17 cellular contexts compared by ENCODE assay signal in genomic region chr9:129185402-129185801, GRCh38.
"Had no signal": no experiment of that assay in that cellular context is flagged by ENCODE, and none has a peak within 500 bp of the region (broad histone marks: within the 10 kb centered on the region; RNA-seq: fewer than 3 reads in every experiment).

No MANE protein-coding gene starts in this region.

- H3K4me3 ChIP-seq: body of pancreas, gastrocnemius medialis, heart left ventricle had no signal

- ATAC-seq: body of pancreas, gastrocnemius medialis, heart left ventricle, left ventricle myocardium superior had no signal

- H3K9me3 Mint-ChIP-seq: activated naive CD8-positive, alpha-beta T cell treated with anti-CD3 and anti-CD28 coated beads, Interleukin-2, amount 10 ng/mL, durations not matched to agents 7 days and 5 days; activated T-helper 1 cell treated with anti-CD3 and anti-CD28 coated beads, Interleukin-12 subunit alpha, Interleukin-12 subunit beta, Interleukin-2, Interleukin-4 antibody, amounts not matched to agents 30 ng/mL and 10 ng/mL and 1 ng/mL, durations not matched to agents 14 hours and 24 hours and 36 hours; endodermal cell; natural killer cell; T-helper 1 cell treated with Interleukin-12 subunit alpha and Interleukin-12 subunit beta and Interleukin-4 antibody, amounts not matched to agents 30 μg/mL and 1 μg/mL, for 36 hours had no signal

- H3K4me1 ChIP-seq: gastrocnemius medialis had no signal

- H3K9me3 ChIP-seq: body of pancreas, gastrocnemius medialis had no signal

- H3K4me3 Mint-ChIP-seq: activated naive CD8-positive, alpha-beta T cell treated with anti-CD3 and anti-CD28 coated beads, Interleukin-2, amount 10 ng/mL, durations not matched to agents 7 days and 5 days; activated T-helper 1 cell treated with anti-CD3 and anti-CD28 coated beads, Interleukin-12 subunit alpha, Interleukin-12 subunit beta, Interleukin-2, Interleukin-4 antibody, amounts not matched to agents 30 ng/mL and 10 ng/mL and 1 ng/mL, durations not matched to agents 14 hours and 24 hours and 36 hours; endodermal cell; natural killer cell; T-helper 1 cell treated with Interleukin-12 subunit alpha and Interleukin-12 subunit beta and Interleukin-4 antibody, amounts not matched to agents 30 μg/mL and 1 μg/mL, for 36 hours had no signal

- H3K27me3 ChIP-seq: body of pancreas, gastrocnemius medialis, heart left ventricle had no signal

- FAIRE-seq: colon had no signal

- DNase-seq: activated naive CD8-positive, alpha-beta T cell treated with anti-CD3 and anti-CD28 coated beads, Interleukin-2, amount 10 ng/mL, durations not matched to agents 7 days and 5 days; activated T-cell treated with anti-CD3 and anti-CD28 coated beads for 4 hours; amygdala; body of pancreas; central memory CD4-positive, alpha-beta T cell; endodermal cell; gastrocnemius medialis; heart left ventricle; left ventricle myocardium superior; natural killer cell; nucleus accumbens; posterior cingulate gyrus; stimulated activated naive CD4-positive, alpha-beta T cell; WERI-Rb-1 had no signal

- H3K36me3 Mint-ChIP-seq: activated naive CD8-positive, alpha-beta T cell treated with anti-CD3 and anti-CD28 coated beads, Interleukin-2, amount 10 ng/mL, durations not matched to agents 7 days and 5 days; natural killer cell had no signal

- H3K27me3 Mint-ChIP-seq: activated naive CD8-positive, alpha-beta T cell treated with anti-CD3 and anti-CD28 coated beads, Interleukin-2, amount 10 ng/mL, durations not matched to agents 7 days and 5 days had no signal

- H3K27ac ChIP-seq: body of pancreas, gastrocnemius medialis, heart left ventricle had no signal

- H3K27ac Mint-ChIP-seq: activated naive CD8-positive, alpha-beta T cell treated with anti-CD3 and anti-CD28 coated beads, Interleukin-2, amount 10 ng/mL, durations not matched to agents 7 days and 5 days; activated T-helper 1 cell treated with anti-CD3 and anti-CD28 coated beads, Interleukin-12 subunit alpha, Interleukin-12 subunit beta, Interleukin-2, Interleukin-4 antibody, amounts not matched to agents 30 ng/mL and 10 ng/mL and 1 ng/mL, durations not matched to agents 14 hours and 24 hours and 36 hours; endodermal cell; natural killer cell; T-helper 1 cell treated with Interleukin-12 subunit alpha and Interleukin-12 subunit beta and Interleukin-4 antibody, amounts not matched to agents 30 μg/mL and 1 μg/mL, for 36 hours had no signal

- H3K36me3 ChIP-seq: gastrocnemius medialis, heart left ventricle, WERI-Rb-1 had no signal

- H3K4me1 Mint-ChIP-seq: natural killer cell had no signal
